16 cellular contexts compared by ENCODE assay signal in genomic region chr4:121688261-121688660, GRCh38.
"Had no signal": no experiment of that assay in that cellular context is flagged by ENCODE, and none has a peak within 500 bp of the region (broad histone marks: within the 10 kb centered on the region; RNA-seq: fewer than 3 reads in every experiment).

No MANE protein-coding gene starts in this region.

- H3K27me3 ChIP-seq: esophagus muscularis mucosa, sigmoid colon, spleen had no signal

- H3K9me3 ChIP-seq: esophagus muscularis mucosa, sigmoid colon, spleen had no signal

- H3K27ac ChIP-seq: sigmoid colon, spleen had no signal

- DNase-seq: activated CD4-positive, alpha-beta T cell treated with anti-CD3 and anti-CD28 coated beads, Interleukin-2, amount 10 ng/mL, durations not matched to agents 24 days and 14 days; activated CD8-positive, alpha-beta T cell treated with anti-CD3 and anti-CD28 coated beads, Interleukin-2, amount 10 ng/mL, durations not matched to agents 7 days and 5 days; activated naive CD4-positive, alpha-beta T cell treated with anti-CD3 and anti-CD28 coated beads, Interleukin-2, amount 10 ng/mL, durations not matched to agents 7 days and 5 days; activated naive CD8-positive, alpha-beta T cell treated with anti-CD3 and anti-CD28 coated beads, Interleukin-2, amount 50 U/mL, for 24 hours; activated T-cell treated with anti-CD3 and anti-CD28 coated beads, Interleukin-2, amount 50 U/mL, for 24 hours; cerebellar nuclear complex; cortex of kidney; effector CD4-positive, alpha-beta T cell; sigmoid colon; spleen; stimulated activated CD4-positive, alpha-beta T cell treated with anti-CD3 and anti-CD28 coated beads, Interleukin-4, amount 100 ng/mL, for 4 hours; T-helper 1 cell; T-helper 9 cell had no signal

- FAIRE-seq: bronchial epithelial cell had no signal

- ATAC-seq: activated CD8-positive, alpha-beta T cell treated with anti-CD3 and anti-CD28 coated beads, Interleukin-2, amount 10 ng/mL, durations not matched to agents 7 days and 5 days; activated naive CD8-positive, alpha-beta T cell treated with anti-CD3 and anti-CD28 coated beads, Interleukin-2, amount 50 U/mL, for 24 hours; stimulated activated memory B cell treated with anti-CD40 and anti-IgM and Interleukin-4, amounts not matched to agents 10 μg/mL and 1 μg/mL and 100 μg/mL, for 72 hours had no signal

- H3K4me3 ChIP-seq: esophagus muscularis mucosa, sigmoid colon, spleen had no signal
